In the genomic region with DNA sequence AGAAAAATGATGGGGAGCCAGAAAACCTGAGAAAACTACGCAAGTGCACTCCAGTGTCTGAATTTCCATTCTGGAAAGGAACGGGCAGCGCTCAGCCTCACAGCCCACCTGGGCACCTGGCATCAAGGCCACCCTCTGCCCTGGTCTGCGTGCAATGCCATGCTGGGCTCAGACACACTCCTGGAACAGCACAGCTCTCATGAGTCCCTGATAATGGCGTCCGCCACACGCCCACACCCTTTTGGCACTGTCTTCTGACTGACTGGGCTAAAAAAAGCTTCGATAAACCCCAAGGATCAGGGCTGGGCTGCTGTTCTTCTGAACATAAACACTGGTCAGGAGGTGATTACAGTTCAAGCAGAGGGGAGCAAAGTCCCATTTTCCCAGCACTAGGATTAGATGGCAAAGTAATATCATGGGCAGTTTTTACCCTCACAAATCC, we compare ENCODE assay signal across 16 cellular contexts. TPM values are rescaled to one million over a fixed set of nuclear protein-coding genes. Genes with fewer than 3 reads are reported as not detected.
A peak's percentile ranks its signal among the peaks of the same experiment; 100 is the strongest.
DNase-seq lines count a peak whose midpoint lies in the region; ATAC-seq, FAIRE-seq and TF ChIP-seq lines count a peak whose summit lies in the region.
"Had no signal": no experiment of that assay in that cellular context is flagged by ENCODE, and none has a peak within 500 bp of the region (broad histone marks: within the 10 kb centered on the region; RNA-seq: fewer than 3 reads in every experiment).

No MANE protein-coding gene starts in this region.

- H3K9me3 Mint-ChIP-seq in T-cell, result peaks cover 0 to 3% (median 0%) of the 10 kb centered on the region in 3 donors
- H3K9me3 Mint-ChIP-seq: activated naive CD8-positive, alpha-beta T cell treated with anti-CD3 and anti-CD28 coated beads, Interleukin-2, amount 10 ng/mL, durations not matched to agents 7 days and 5 days; T-helper 1 cell treated with Interleukin-12 subunit alpha and Interleukin-12 subunit beta and Interleukin-4 antibody, amounts not matched to agents 30 μg/mL and 1 μg/mL, for 36 hours; type B pancreatic cell had no signal

- ATAC-seq in left ventricle myocardium superior, result peak; percentile 92
- no peak for ATAC-seq in T-cell (replicated peaks in 1 of 4)
- no peak for ATAC-seq in GM21367 (IDR thresholded peaks at IDR 0.05; ENCODE audit: unreplicated experiment)
- ATAC-seq: PC-3 had no signal

- H3K4me2 ChIP-seq in GM23248 (ENCODE audit: unreplicated experiment) (peak overlapping the region; percentile 29), osteoblast (ENCODE audit: insufficient read depth, low read length) (peak overlapping the region; percentile 75)

- no peaks in the 10 kb centered on the region for H3K27me3 Mint-ChIP-seq in T-cell
- H3K27me3 Mint-ChIP-seq: activated naive CD8-positive, alpha-beta T cell treated with anti-CD3 and anti-CD28 coated beads, Interleukin-2, amount 10 ng/mL, durations not matched to agents 7 days and 5 days; type B pancreatic cell had no signal

- no peak overlapping the region for H3K4me3 Mint-ChIP-seq in T-cell
- H3K4me3 Mint-ChIP-seq: activated naive CD8-positive, alpha-beta T cell treated with anti-CD3 and anti-CD28 coated beads, Interleukin-2, amount 10 ng/mL, durations not matched to agents 7 days and 5 days; T-helper 1 cell treated with Interleukin-12 subunit alpha and Interleukin-12 subunit beta and Interleukin-4 antibody, amounts not matched to agents 30 μg/mL and 1 μg/mL, for 36 hours; type B pancreatic cell had no signal

- FAIRE-seq in bronchial epithelial cell (lab: Jason Lieb, UNC), result peak; percentile 13

- in situ Hi-C loops in GM23248 (cut with MboI), result no loop called here

- WGBS in GM23248 (ENCODE audit: low coverage in 1 of 2, low lambda C conversion rate in 2 of 2, missing lambda C conversion rate in 2 of 2), 2 experiments, result 42 to 50% methylated on average over 8 of the region's 8 CpGs

- peak; percentile 47 for DNase-seq in GM23248
- DNase-seq in bronchial epithelial cell (ENCODE audit: low read depth), result no peak
- DNase-seq in left ventricle myocardium superior, result peak; percentile 79
- peak; percentile 89 for DNase-seq in osteoblast (ENCODE audit: insufficient read length, low spot score, missing footprints)
- no peak for DNase-seq in HEK293T (ENCODE audit: extremely low spot score)
- no peak for DNase-seq in NCI-H187 treated with DMSO at 0.1 percent for 48 hours (lab: John Stamatoyannopoulos, UW)
- no peak for DNase-seq in T-cell
- DNase-seq: activated CD8-positive, alpha-beta memory T cell treated with anti-CD3 and anti-CD28 coated beads for 24 hours; activated naive CD8-positive, alpha-beta T cell treated with anti-CD3 and anti-CD28 coated beads, Interleukin-2, amount 10 ng/mL, durations not matched to agents 7 days and 5 days; AML-193; NCI-H1694 treated with DMSO at 0.1 percent for 48 hours; PC-3 had no signal

- H3K27me3 ChIP-seq in GM23248 (replicated peaks; ENCODE audit: insufficient read depth) (no peaks in the 10 kb centered on the region), bronchial epithelial cell (ENCODE audit: control insufficient read depth, insufficient read depth, low read length) (no peaks in the 10 kb centered on the region), osteoblast (ENCODE audit: insufficient read depth, low read length) (no peaks in the 10 kb centered on the region)
- H3K27me3 ChIP-seq: ovary had no signal

- H3K36me3 Mint-ChIP-seq in T-cell, result peaks cover 14% of the 10 kb centered on the region
- H3K36me3 Mint-ChIP-seq: activated naive CD8-positive, alpha-beta T cell treated with anti-CD3 and anti-CD28 coated beads, Interleukin-2, amount 10 ng/mL, durations not matched to agents 7 days and 5 days had no signal

- no peak overlapping the region for H3K9ac ChIP-seq in GM23248

- H2AFZ ChIP-seq in GM23248, result peak overlapping the region; percentile 63
- peak overlapping the region; percentile 92 for H2AFZ ChIP-seq in osteoblast (ENCODE audit: low read length)

- H3K4me3 ChIP-seq in GM23248 (no peak overlapping the region), bronchial epithelial cell (ENCODE audit: low read depth, low read length) (no peak overlapping the region), osteoblast (ENCODE audit: insufficient read depth, low read length) (peak overlapping the region; percentile 39)
- H3K4me3 ChIP-seq: ovary had no signal

- POLR2A ChIA-PET in HEK293T (lab: Yijun Ruan, JAX) (no interaction called here), T-cell (lab: Charles Lee) (no interaction called here)

- H3K9me2 ChIP-seq in GM23248 (ENCODE audit: insufficient read depth), result no peaks in the 10 kb centered on the region

- H3K4me1 ChIP-seq in GM23248 (ENCODE audit: insufficient read depth), result peaks cover 9% of the 10 kb centered on the region
- H3K4me1 ChIP-seq in osteoblast (ENCODE audit: insufficient read depth, low read length), result peaks cover 8% of the 10 kb centered on the region

- no peak overlapping the region for H3K27ac Mint-ChIP-seq in T-cell
- H3K27ac Mint-ChIP-seq: activated naive CD8-positive, alpha-beta T cell treated with anti-CD3 and anti-CD28 coated beads, Interleukin-2, amount 10 ng/mL, durations not matched to agents 7 days and 5 days; T-helper 1 cell treated with Interleukin-12 subunit alpha and Interleukin-12 subunit beta and Interleukin-4 antibody, amounts not matched to agents 30 μg/mL and 1 μg/mL, for 36 hours had no signal

- H3K27ac ChIP-seq in GM23248 (no peak overlapping the region), osteoblast (ENCODE audit: low read depth, low read length) (no peak overlapping the region)
- H3K27ac ChIP-seq: ovary had no signal

- CTCF ChIA-PET in HEK293T (lab: Yijun Ruan, JAX) (interaction anchor here (1.0 kb wide), 1 partner anchor 11 kb away, joined by 3 read pairs; no protein-coding TSS in a partner anchor), T-cell (lab: Charles Lee) (interaction anchor here in 1 of 2 donors (0.8 kb wide), 1 partner anchor 40 kb away, joined by 3 read pairs; no protein-coding TSS in a partner anchor)

- TF ChIP-seq CTCF in bronchial epithelial cell (IDR thresholded peaks at IDR 0.05; ENCODE audit: insufficient read depth, low read length, severe bottlenecking) (no peak), osteoblast (IDR thresholded peaks at IDR 0.05; ENCODE audit: extremely low read depth, low read depth, low read length) (no peak)

- H3K4me1 Mint-ChIP-seq in T-cell, result peaks cover 10 to 23% (median 15%) of the 10 kb centered on the region in 3 donors

- no peaks in the 10 kb centered on the region for H3F3A ChIP-seq in GM23248 (ENCODE audit: insufficient read depth)

- no peaks in the 10 kb centered on the region for H3K79me2 ChIP-seq in GM23248 (ENCODE audit: insufficient read depth)
- no peaks in the 10 kb centered on the region for H3K79me2 ChIP-seq in osteoblast (ENCODE audit: insufficient read depth, low read length)

- H3K36me3 ChIP-seq in GM23248 (ENCODE audit: low read depth), result no peaks in the 10 kb centered on the region
- H3K36me3 ChIP-seq in bronchial epithelial cell (ENCODE audit: control insufficient read depth, insufficient read depth, low read length), result no peaks in the 10 kb centered on the region
- H3K36me3 ChIP-seq in osteoblast (ENCODE audit: insufficient read depth, low read length), result no peaks in the 10 kb centered on the region
- H3K36me3 ChIP-seq: ovary had no signal

- H3K9me3 ChIP-seq in GM23248 (ENCODE audit: low read depth) (no peaks in the 10 kb centered on the region), osteoblast (ENCODE audit: low read depth, low read length) (no peaks in the 10 kb centered on the region)
- H3K9me3 ChIP-seq: ovary had no signal

- H4K20me1 ChIP-seq in GM23248 (ENCODE audit: insufficient read depth), result no peaks in the 10 kb centered on the region
- peaks cover 5% of the 10 kb centered on the region for H4K20me1 ChIP-seq in osteoblast (ENCODE audit: insufficient read depth, low read length)

- intact Hi-C loops in left ventricle myocardium superior (cut with micrococcal nuclease), result no loop called here

TF ChIP-seq in HEK293T, 16 proteins besides CTCF, POLR2A, EP300 and RAD21:
- TF ChIP-seq ARNT (IDR thresholded peaks at IDR 0.05) (no peak), FOXA1 (IDR thresholded peaks at IDR 0.05) (no peak), LEF1 (IDR thresholded peaks at IDR 0.05; ENCODE audit: borderline replicate concordance) (no peak), BHLHE40 (IDR thresholded peaks at IDR 0.05; ENCODE audit: borderline replicate concordance) (no peak), CTBP1 (IDR thresholded peaks at IDR 0.05; ENCODE audit: borderline replicate concordance) (no peak), FOXM1 (IDR thresholded peaks at IDR 0.05; ENCODE audit: borderline replicate concordance) (no peak), TARDBP (IDR thresholded peaks at IDR 0.05) (no peak), SUZ12 (IDR thresholded peaks at IDR 0.05) (no peak), ZNF384 (IDR thresholded peaks at IDR 0.05) (no peak), ELF4 (IDR thresholded peaks at IDR 0.05) (no peak), L3MBTL2 (conservative IDR thresholded peaks at IDR 0.05) (no peak), PKNOX1 (IDR thresholded peaks at IDR 0.05) (no peak)

RNA-seq across cellular contexts. Expression of gene RCAN1, which starts 22.8 kb away (rescaled TPM):
- total RNA-seq in GM23248 (2014; rRNA removed; shearing (Covaris generic)), result 65.9 and 74.1 TPM in 2 replicates
- 76.3 and 77.3 TPM in 2 replicates for polyA plus RNA-seq in GM23248 (2016; fragmentation: Nextera tagmentation; extraction: Ambion mirVana)
- total RNA-seq in bronchial epithelial cell, result 22.1 and 88.8 TPM in 2 replicates
- 36.7 TPM for total RNA-seq in left ventricle myocardium superior
- 99.6 and 103 TPM in 2 replicates for total RNA-seq in osteoblast
- total RNA-seq in T-cell, result 1 to 10 TPM; 5.2 to 8.2 (median 5.8) TPM

Comparison
In these comparisons a context has a peak if more than half of its experiments do, and no peak if none do; other contexts are left out.
1. DNase-seq: peak in GM23248 (single experiment), left ventricle myocardium superior (single experiment) and osteoblast (single experiment); none in bronchial epithelial cell (single experiment), HEK293T (single experiment), NCI-H187 treated with DMSO at 0.1 percent for 48 hours (single experiment) and T-cell (0 of 34).